In genomic region chr14:50569714-50570274, GRCh38 we compare ENCODE assay signal across 35 cellular contexts.
"Had no signal": no experiment of that assay in that cellular context is flagged by ENCODE, and none has a peak within 500 bp of the region (broad histone marks: within the 10 kb centered on the region; RNA-seq: fewer than 3 reads in every experiment).

No MANE protein-coding gene starts in this region.

- DNase-seq: Kasumi-1, MG63, MM.1S, MV-4-11, NCI-H1048, NCI-H1092, NCI-H1092 treated with DMSO at 0.1 percent for 48 hours, NCI-H1105, NCI-H1105 treated with DMSO at 0.1 percent for 48 hours, NCI-H1417, NCI-H1417 treated with DMSO at 0.1 percent for 48 hours, NCI-H1436, NCI-H1436 treated with DMSO at 0.1 percent for 48 hours, NCI-H146, NCI-H1694, NCI-H1694 treated with DMSO at 0.1 percent for 48 hours, NCI-H187, NCI-H187 treated with DMSO at 0.1 percent for 48 hours, NCI-H1930, NCI-H2029, NCI-H2029 treated with DMSO at 0.1 percent for 48 hours, NCI-H2081, NCI-H2081 treated with DMSO at 0.1 percent for 48 hours, NCI-H2107, NCI-H2171, NCI-H2171 treated with DMSO at 0.1 percent for 48 hours, NCI-H2227 treated with DMSO at 0.1 percent for 48 hours, NCI-H226, NCI-H345, NCI-H446, NCI-H446 treated with DMSO at 0.1 percent for 48 hours, NCI-H510A, NCI-H510A treated with DMSO at 0.1 percent for 48 hours, NCI-H524 had no signal

- H3K36me3 ChIP-seq: MG63 had no signal

- H3K27me3 ChIP-seq: MG63 had no signal

- H3K27ac ChIP-seq: KMS-11 had no signal

- H3K9ac ChIP-seq: KMS-11 had no signal

- H3K4me3 ChIP-seq: MG63 had no signal

- H3K4me2 ChIP-seq: KMS-11 had no signal
